ENCODE assay signal across 24 cellular contexts in the genomic region with DNA sequence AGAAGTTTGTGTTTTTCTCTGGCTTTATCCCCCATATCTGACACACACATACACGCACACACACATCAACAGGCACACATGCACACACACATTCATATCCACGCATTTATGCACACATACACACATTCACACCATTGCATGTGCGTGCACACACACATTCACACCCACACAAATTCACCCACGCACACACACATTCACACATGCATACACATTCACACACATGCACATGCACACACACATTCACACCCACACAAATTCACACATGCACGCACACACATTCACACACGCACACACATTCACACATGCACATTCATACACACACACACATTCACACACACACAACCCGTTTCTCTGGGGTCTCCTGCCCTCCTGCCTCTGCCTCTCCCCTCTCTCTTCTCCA.
DNase-seq lines count a peak whose midpoint lies in the region; ATAC-seq, FAIRE-seq and TF ChIP-seq lines count a peak whose summit lies in the region.
"Had no signal": no experiment of that assay in that cellular context is flagged by ENCODE, and none has a peak within 500 bp of the region (broad histone marks: within the 10 kb centered on the region; RNA-seq: fewer than 3 reads in every experiment).

No MANE protein-coding gene starts in this region.

- no peak for TF ChIP-seq CTCF in HepG2 (CRISPR knock-in tag; IDR thresholded peaks at IDR 0.05)
- no peak for TF ChIP-seq CTCF in right lobe of liver (IDR thresholded peaks at IDR 0.05)
- TF ChIP-seq CTCF in GM12878 (IDR thresholded peaks at IDR 0.05 in 2 of 3, conservative IDR thresholded peaks at IDR 0.05 in 1 of 3; ENCODE audit: control insufficient read depth in 2 of 3, extremely low read depth in 1 of 3, insufficient read depth in 1 of 3, low read depth in 3 of 3, low read length in 3 of 3), result no peak

- SMC1A ChIA-PET in GM12878 (lab: Charles Lee; ENCODE audit: uncharacterized antibody, unreplicated experiment), result no interaction called here

- TF ChIP-seq POLR2A in HepG2 (IDR thresholded peaks at IDR 0.05; ENCODE audit: insufficient read depth in 1 of 2, low read depth in 2 of 2, low read length in 2 of 2), result no peak
- TF ChIP-seq POLR2A in right lobe of liver (IDR thresholded peaks at IDR 0.05), result no peak
- TF ChIP-seq POLR2A in GM12878 (IDR thresholded peaks at IDR 0.05; ENCODE audit: low read depth, low read length), result no peak

- WGBS in HepG2 (ENCODE audit: low lambda C conversion rate), result 26% methylated on average over 7 of the region's 7 CpGs
- WGBS in right lobe of liver (ENCODE audit: insufficient coverage, low coverage, low lambda C conversion rate, missing lambda C conversion rate), result 84% methylated on average over 6 of the region's 7 CpGs
- 37% methylated on average over 7 of the region's 7 CpGs for WGBS in GM12878 (ENCODE audit: insufficient coverage, insufficient replicate concordance, low lambda C conversion rate, missing lambda C conversion rate)
- WGBS in mesenchymal stem cell, result 87% methylated on average over 7 of the region's 7 CpGs
- 100% methylated on average over 1 of the region's 7 CpGs for WGBS in trophoblast cell (ENCODE audit: extremely low coverage, insufficient coverage, insufficient read length)

- no peak overlapping the region for H4K8ac ChIP-seq in mesenchymal stem cell (ENCODE audit: low read length)
- H4K8ac ChIP-seq in trophoblast cell (ENCODE audit: low read depth, low read length), result no peak overlapping the region

- H3K9ac ChIP-seq in HepG2 (ENCODE audit: insufficient read depth, low read depth, low read length), result no peak overlapping the region
- H3K9ac ChIP-seq in GM12878 (ENCODE audit: control insufficient read depth, insufficient read depth, low read length), result no peak overlapping the region
- no peak overlapping the region for H3K9ac ChIP-seq in mesenchymal stem cell (ENCODE audit: low read length)
- no peak overlapping the region for H3K9ac ChIP-seq in trophoblast cell (ENCODE audit: low read length)
- H3K9ac ChIP-seq: BLaER1 had no signal

- intact Hi-C loops in HepG2 (cut with micrococcal nuclease; ENCODE audit: unreplicated experiment) (no loop called here), right lobe of liver (cut with DNase I) (no loop called here), GM12878 (cut with micrococcal nuclease; ENCODE audit: unreplicated experiment) (no loop called here)

- TF ChIP-seq RAD21 in HepG2 (CRISPR knock-in tag; IDR thresholded peaks at IDR 0.05) (no peak), GM12878 (IDR thresholded peaks at IDR 0.05; ENCODE audit: insufficient read depth, low read depth, low read length) (no peak)

- H4K12ac ChIP-seq in trophoblast cell (ENCODE audit: low read depth, low read length), result no peak overlapping the region

- TF ChIP-seq EP300 in HepG2 (IDR thresholded peaks at IDR 0.05; ENCODE audit: low read depth in 2 of 2, low read length in 2 of 2) (no peak), HepG2 (CRISPR knock-in tag; IDR thresholded peaks at IDR 0.05; ENCODE audit: borderline replicate concordance) (no peak), GM12878 (IDR thresholded peaks at IDR 0.05; ENCODE audit: borderline replicate concordance in 1 of 2, control insufficient read depth in 1 of 2, low read depth in 2 of 2, low read length in 2 of 2) (no peak)

- H3K27ac ChIP-seq in HepG2 (ENCODE audit: extremely low read length, insufficient read depth, low read length) (no peak overlapping the region), right lobe of liver (no peak overlapping the region), GM12878 (ENCODE audit: control insufficient read depth, insufficient read depth) (no peak overlapping the region), mesenchymal stem cell (ENCODE audit: low read length, poor library complexity, severe bottlenecking) (no peak overlapping the region), trophoblast cell (ENCODE audit: low read depth, low read length) (no peak overlapping the region)
- H3K27ac ChIP-seq: 22Rv1, BLaER1, C4-2B had no signal

- no peak for FAIRE-seq in HepG2 (lab: Jason Lieb, UNC)
- no peak for FAIRE-seq in GM12878 (lab: Jason Lieb, UNC)
- FAIRE-seq: A204.1, D721Med, GM12891, GM18507 had no signal

- H4K20me1 ChIP-seq in HepG2 (ENCODE audit: insufficient read depth, low read length) (no peaks in the 10 kb centered on the region), GM12878 (ENCODE audit: control insufficient read depth, insufficient read depth) (no peaks in the 10 kb centered on the region)
- H4K20me1 ChIP-seq: BLaER1 had no signal

- no peaks in the 10 kb centered on the region for H3K36me3 ChIP-seq in HepG2 (replicated peaks in 1 of 2; ENCODE audit: control insufficient read depth in 1 of 2, insufficient read depth in 2 of 2, low read length in 2 of 2)
- no peaks in the 10 kb centered on the region for H3K36me3 ChIP-seq in right lobe of liver
- H3K36me3 ChIP-seq in GM12878 (ENCODE audit: control insufficient read depth in 2 of 2, insufficient read depth in 2 of 2, low read length in 1 of 2), result no peaks in the 10 kb centered on the region
- no peaks in the 10 kb centered on the region for H3K36me3 ChIP-seq in mesenchymal stem cell (ENCODE audit: control insufficient read depth in 1 of 2, insufficient read depth in 2 of 2, low read depth in 1 of 2, low read length in 2 of 2)
- no peaks in the 10 kb centered on the region for H3K36me3 ChIP-seq in trophoblast cell (ENCODE audit: control insufficient read depth in 1 of 2, insufficient read depth in 2 of 2, low read length in 2 of 2)
- H3K36me3 ChIP-seq: BLaER1 had no signal

- H3K9me3 ChIP-seq in HepG2 (ENCODE audit: low read length) (no peaks in the 10 kb centered on the region), right lobe of liver (no peaks in the 10 kb centered on the region), GM12878 (replicated peaks; ENCODE audit: control insufficient read depth, insufficient read depth, low read length) (no peaks in the 10 kb centered on the region; the same call in 2 of the 3 replicates), mesenchymal stem cell (ENCODE audit: control insufficient read depth, low read length) (no peaks in the 10 kb centered on the region), trophoblast cell (ENCODE audit: insufficient read depth, low read depth, low read length) (peaks cover 4% of the 10 kb centered on the region)

- H3K14ac ChIP-seq in mesenchymal stem cell (ENCODE audit: low read length in 2 of 2) (no peak overlapping the region), trophoblast cell (ENCODE audit: low read length) (no peak overlapping the region)

- DNase-seq in HepG2 (ENCODE audit: low spot score) (no peak), right lobe of liver (no peak), GM12878 (ENCODE audit: low read depth, low spot score) (no peak), mesenchymal stem cell (no peak), trophoblast cell (no peak), iPS-NIHi7 (ENCODE audit: extremely low spot score) (no peak)
- DNase-seq: CD4-positive, CD25-positive, alpha-beta regulatory T cell; CD8-positive, alpha-beta memory T cell; DMS 273 treated with DMSO at 0.1 percent for 48 hours; DMS79; EL; GDM1; H9; HFFc6 had no signal

- no peak overlapping the region for H3K4ac ChIP-seq in mesenchymal stem cell (ENCODE audit: low read depth in 1 of 2, low read length in 2 of 2)
- no peak overlapping the region for H3K4ac ChIP-seq in trophoblast cell (ENCODE audit: low read depth, low read length)

- H3K4me1 ChIP-seq in HepG2 (ENCODE audit: insufficient read depth, low read length), result no peaks in the 10 kb centered on the region
- H3K4me1 ChIP-seq in right lobe of liver, result no peaks in the 10 kb centered on the region
- H3K4me1 ChIP-seq in GM12878 (ENCODE audit: control insufficient read depth, insufficient read depth, low read length), result no peaks in the 10 kb centered on the region
- no peaks in the 10 kb centered on the region for H3K4me1 ChIP-seq in mesenchymal stem cell (ENCODE audit: control insufficient read depth, insufficient read depth, low read depth, low read length)
- H3K4me1 ChIP-seq in trophoblast cell (ENCODE audit: control insufficient read depth in 1 of 2, insufficient read depth in 2 of 2, low read length in 2 of 2), result peaks cover 2 to 6% of the 10 kb centered on the region in 2 experiments
- H3K4me1 ChIP-seq: BLaER1 had no signal

- RAD21 ChIA-PET in GM12878 (lab: Charles Lee; ENCODE audit: unreplicated experiment), result no interaction called here

- no peak overlapping the region for H2BK12ac ChIP-seq in mesenchymal stem cell (ENCODE audit: low read length in 2 of 2)
- no peak overlapping the region for H2BK12ac ChIP-seq in trophoblast cell (ENCODE audit: low read length)

- H3K79me2 ChIP-seq in HepG2 (ENCODE audit: insufficient read depth, low read length) (no peaks in the 10 kb centered on the region), GM12878 (ENCODE audit: control insufficient read depth, insufficient read depth, low read length) (no peaks in the 10 kb centered on the region), trophoblast cell (ENCODE audit: control insufficient read depth, insufficient read depth, low read length, poor library complexity) (no peaks in the 10 kb centered on the region)

- CTCF ChIA-PET in HepG2 (lab: Yijun Ruan, JAX; ENCODE audit: low intra/inter-chr PET ratio, low total read pairs), result no interaction called here
- CTCF ChIA-PET in GM12878 (lab: Yijun Ruan, JAX), result no interaction called here

- H3K4me2 ChIP-seq in HepG2 (ENCODE audit: low read depth, low read length) (no peak overlapping the region), GM12878 (ENCODE audit: control insufficient read depth, insufficient read depth) (no peak overlapping the region), mesenchymal stem cell (ENCODE audit: low read length, poor library complexity, severe bottlenecking) (no peak overlapping the region), trophoblast cell (ENCODE audit: low read length) (no peak overlapping the region)
- H3K4me2 ChIP-seq: BLaER1 had no signal

- H3K27me3 ChIP-seq in HepG2 (ENCODE audit: control insufficient read depth in 1 of 2, insufficient read depth in 2 of 2, low read length in 2 of 2), result peaks cover 1 to 14% of the 10 kb centered on the region in 2 experiments; a peak in 2 of 5 replicates
- H3K27me3 ChIP-seq in right lobe of liver, result no peaks in the 10 kb centered on the region
- H3K27me3 ChIP-seq in GM12878 (replicated peaks in 1 of 2; ENCODE audit: control insufficient read depth in 2 of 2, insufficient read depth in 2 of 2, low read length in 1 of 2), result no peaks in the 10 kb centered on the region
- H3K27me3 ChIP-seq in mesenchymal stem cell (ENCODE audit: control insufficient read depth in 1 of 2, insufficient read depth in 1 of 2, low read length in 2 of 2), result peaks cover 0 to 8% of the 10 kb centered on the region in 2 experiments
- H3K27me3 ChIP-seq in trophoblast cell (ENCODE audit: insufficient read depth, low read length), result no peaks in the 10 kb centered on the region
- H3K27me3 ChIP-seq: BLaER1 had no signal

- no peak for ATAC-seq in HepG2
- ATAC-seq in right lobe of liver, result no peak
- ATAC-seq in GM12878, result no peak
- ATAC-seq in HG02588 (IDR thresholded peaks at IDR 0.05; ENCODE audit: unreplicated experiment), result no peak
- ATAC-seq in GM21576 (IDR thresholded peaks at IDR 0.05; ENCODE audit: unreplicated experiment), result no peak
- ATAC-seq: HCT116 had no signal

- H2AFZ ChIP-seq in HepG2 (ENCODE audit: low read length) (no peak overlapping the region), GM12878 (ENCODE audit: control insufficient read depth, low read depth, low read length) (no peak overlapping the region), mesenchymal stem cell (ENCODE audit: low read depth, low read length) (no peak overlapping the region), trophoblast cell (ENCODE audit: insufficient read depth, low read length, poor library complexity) (no peak overlapping the region)

- no peak overlapping the region for H3K18ac ChIP-seq in mesenchymal stem cell (ENCODE audit: low read depth in 1 of 2, low read length in 2 of 2)
- H3K18ac ChIP-seq in trophoblast cell (ENCODE audit: low read length), result no peak overlapping the region

- BruUV-seq in HepG2 (replicated peaks; lab: Mats Ljungman, UMichigan) (no TSS peak), GM12878 (replicated peaks; lab: Mats Ljungman, UMichigan) (no TSS peak)

- H2AK5ac ChIP-seq in mesenchymal stem cell (ENCODE audit: low read length, severe bottlenecking), result no peak overlapping the region
- no peak overlapping the region for H2AK5ac ChIP-seq in trophoblast cell (ENCODE audit: low read length)

- H3K79me1 ChIP-seq in mesenchymal stem cell (replicated peaks; ENCODE audit: low read length, poor library complexity, severe bottlenecking) (no peaks in the 10 kb centered on the region), trophoblast cell (ENCODE audit: low read length) (no peaks in the 10 kb centered on the region)

- H2BK120ac ChIP-seq in mesenchymal stem cell (ENCODE audit: low read depth, low read length) (no peak overlapping the region), trophoblast cell (ENCODE audit: insufficient read depth, low read length, poor library complexity) (no peak overlapping the region)

- H3K4me3 ChIP-seq in HepG2 (replicated peaks in 1 of 3; ENCODE audit: insufficient read depth in 1 of 3, low read depth in 2 of 3, low read length in 3 of 3), result no peak overlapping the region
- no peak overlapping the region for H3K4me3 ChIP-seq in right lobe of liver
- H3K4me3 ChIP-seq in GM12878, result no peak overlapping the region
- no peak overlapping the region for H3K4me3 ChIP-seq in mesenchymal stem cell (ENCODE audit: insufficient read depth in 1 of 2, low read depth in 1 of 2, low read length in 2 of 2)
- H3K4me3 ChIP-seq in trophoblast cell (ENCODE audit: low read depth, low read length), result peak overlapping the region; percentile 58
- H3K4me3 ChIP-seq: BLaER1 had no signal

- in situ Hi-C loops in HepG2 (cut with HindIII; ENCODE audit: extremely low pct_ligation_motif_present, low pct_unique_long_range_greater_than_20kb) (no loop called here), GM12878 (cut with MboI) (no loop called here)

- POLR2A ChIA-PET in HepG2 (lab: Yijun Ruan, JAX) (no interaction called here), GM12878 (lab: Charles Lee) (no interaction called here)

- H4K91ac ChIP-seq in mesenchymal stem cell (ENCODE audit: low read length) (peak overlapping the region; percentile 72), trophoblast cell (ENCODE audit: low read depth, low read length) (no peak overlapping the region)

- H3K23ac ChIP-seq in mesenchymal stem cell (ENCODE audit: low read length in 2 of 2), result no peak overlapping the region
- H3K23ac ChIP-seq in trophoblast cell (ENCODE audit: low read length), result no peak overlapping the region

- no peak overlapping the region for H2BK15ac ChIP-seq in mesenchymal stem cell (ENCODE audit: low read depth, poor library complexity, severe bottlenecking)

- no peak overlapping the region for H2BK5ac ChIP-seq in mesenchymal stem cell (ENCODE audit: low read depth, low read length, poor library complexity, severe bottlenecking)
- H2BK5ac ChIP-seq in trophoblast cell (ENCODE audit: low read depth, low read length, poor library complexity), result no peak overlapping the region
